Comparison of ENCODE assay signal across 11 cellular contexts in the genomic region with DNA sequence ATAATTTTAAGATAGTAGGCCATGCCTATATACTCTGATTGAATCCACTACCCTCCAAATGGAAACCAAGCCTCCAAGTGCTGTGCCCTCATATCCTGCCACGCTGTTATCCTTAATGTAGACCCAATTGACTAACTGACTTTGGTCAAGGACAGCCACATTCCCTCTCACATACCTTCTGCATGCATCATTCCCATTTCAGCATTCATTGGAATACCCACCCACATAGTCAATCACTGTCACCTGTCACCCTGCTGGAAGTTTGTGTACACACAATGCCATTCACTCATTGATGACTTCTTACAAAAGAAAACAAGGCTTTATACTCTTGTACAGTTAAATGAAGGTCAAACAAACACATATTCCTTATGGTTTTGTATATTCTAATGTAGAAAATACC.
"Had no signal": no experiment of that assay in that cellular context is flagged by ENCODE, and none has a peak within 500 bp of the region (broad histone marks: within the 10 kb centered on the region; RNA-seq: fewer than 3 reads in every experiment).

No MANE protein-coding gene starts in this region.

- H3K4me3 ChIP-seq: thoracic aorta had no signal

- H3K36me3 ChIP-seq: brain microvascular endothelial cell, thoracic aorta had no signal

- H3K27me3 ChIP-seq: brain microvascular endothelial cell had no signal

- ATAC-seq: stimulated activated naive CD8-positive, alpha-beta T cell treated with anti-CD3 and anti-CD28 coated beads, Interleukin-15, amount 100 ng/mL, for 72 hours had no signal

- DNase-seq: activated CD4-positive, CD25-positive, alpha-beta regulatory T cell; activated T-cell treated with anti-CD3 and anti-CD28 coated beads, Interleukin-2, amount 50 U/mL, for 1 hour; amniotic stem cell; brain microvascular endothelial cell; cerebellar nuclear complex; dermis blood vessel endothelial cell; stimulated activated CD4-positive, alpha-beta T cell treated with anti-CD3 and anti-CD28 coated beads, Interleukin-4, amount 100 ng/mL, for 1 hour; stimulated activated CD8-positive, alpha-beta memory T cell treated with anti-CD3 and anti-CD28 coated beads, Interleukin-4, amount 100 ng/mL, for 48 hours; stimulated activated naive CD8-positive, alpha-beta T cell treated with anti-CD3 and anti-CD28 coated beads, Interleukin-15, amount 100 ng/mL, for 72 hours; T-helper 2 cell had no signal

- H3K9me3 ChIP-seq: thoracic aorta had no signal

- H3K27ac ChIP-seq: brain microvascular endothelial cell, thoracic aorta had no signal
